8 cellular contexts compared by ENCODE assay signal in the genomic region with DNA sequence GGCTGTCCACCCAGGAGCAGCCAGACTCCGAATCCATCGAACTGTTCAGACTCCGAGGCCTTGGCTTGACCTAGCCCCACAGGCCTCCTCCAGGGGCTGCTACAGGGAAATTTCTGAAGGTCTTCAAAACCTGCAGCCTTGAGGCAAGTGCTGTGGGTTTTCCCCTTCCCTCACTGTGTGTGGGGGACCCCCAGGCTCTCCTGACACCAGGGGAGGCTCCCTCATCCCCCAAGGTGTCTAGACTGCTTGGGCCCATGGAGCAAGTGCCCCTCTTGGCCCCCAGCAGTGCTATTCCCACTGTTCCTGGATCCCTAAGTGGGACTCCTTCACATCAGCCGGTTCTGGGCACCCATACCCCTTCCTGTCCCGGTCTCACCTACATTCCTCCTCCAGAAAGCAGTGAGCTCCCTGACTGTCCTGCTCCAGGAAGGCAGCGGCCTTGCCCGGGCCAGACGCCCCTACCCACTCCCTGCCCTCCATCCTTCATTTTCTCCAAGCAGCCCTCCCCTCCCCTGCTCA. TPM values are rescaled to one million over a fixed set of nuclear protein-coding genes. Genes with fewer than 3 reads are reported as not detected.
DNase-seq lines count a peak whose midpoint lies in the region; ATAC-seq and TF ChIP-seq lines count a peak whose summit lies in the region.

No MANE protein-coding gene starts in this region.

- H3K27me3 ChIP-seq in Caco-2 (replicated peaks; ENCODE audit: control insufficient read depth, insufficient read depth, low read length) (no peaks in the 10 kb centered on the region), SJSA1 (replicated peaks) (0 out of 2 replicates have a peak, but pooled peaks cover 2% of the 10 kb centered on the region), esophagus squamous epithelium (no peaks in the 10 kb centered on the region)

- no TSS peak for BruUV-seq in Caco-2 (replicated peaks; lab: Mats Ljungman, UMichigan)

- intact Hi-C loops in Caco-2 (cut with micrococcal nuclease; ENCODE audit: unreplicated experiment): loop anchor here (2.0 kb wide), 2 partner anchors 16 kb away; a partner anchor contains a TSS
- intact Hi-C loops in esophagus squamous epithelium (cut with DNase I): no loop called here
- intact Hi-C loops in posterior vena cava (cut with DNase I): no loop called here

- peak overlapping the region; percentile 9; the same call in 1 of the 2 replicates for H3K27ac ChIP-seq in SJSA1
- peak overlapping the region; percentile 85 to 96 (median 92) for H3K27ac ChIP-seq in esophagus squamous epithelium

- TF ChIP-seq POLR2A in esophagus squamous epithelium (IDR thresholded peaks at IDR 0.05): no peak

- TF ChIP-seq CTCF in Caco-2 (IDR thresholded peaks at IDR 0.05; ENCODE audit: insufficient read depth in 1 of 2, low read depth in 1 of 2, low read length in 1 of 2, severe bottlenecking in 1 of 2, unreplicated experiment in 1 of 2) (no peak), esophagus squamous epithelium (IDR thresholded peaks at IDR 0.05) (no peak)

- CTCF ChIA-PET in Caco-2 (lab: Charles Lee): interaction anchor here (0.6 to 3.4 kb wide), 9 partner anchors 13 to 543 kb away, joined by 3 to 25 read pairs (median 6); a partner anchor contains a TSS

- POLR2A ChIA-PET in Caco-2 (lab: Charles Lee): interaction anchor here (1.2 to 1.7 kb wide), 6 partner anchors 16 to 123 kb away, joined by 3 to 14 read pairs (median 8); a partner anchor contains a TSS

- H3K4me1 Mint-ChIP-seq in Caco-2 (ENCODE audit: low read depth, unreplicated experiment): peaks cover 11% of the 10 kb centered on the region

- H3K36me3 ChIP-seq in Caco-2 (ENCODE audit: control insufficient read depth, insufficient read depth, low read length): no peaks in the 10 kb centered on the region
- no peaks in the 10 kb centered on the region for H3K36me3 ChIP-seq in SJSA1
- peaks cover 0 to 9% (median 1%) of the 10 kb centered on the region in 3 donors for H3K36me3 ChIP-seq in esophagus squamous epithelium

- peaks cover 27% of the 10 kb centered on the region for H3K4me1 ChIP-seq in Caco-2
- H3K4me1 ChIP-seq in SJSA1 (replicated peaks): peaks cover 17% of the 10 kb centered on the region
- H3K4me1 ChIP-seq in esophagus squamous epithelium: peaks cover 40 to 98% (median 58%) of the 10 kb centered on the region in 3 donors

- H3K9me3 ChIP-seq in Caco-2: no peaks in the 10 kb centered on the region
- no peaks in the 10 kb centered on the region; the same call in 1 of the 2 replicates for H3K9me3 ChIP-seq in SJSA1 (replicated peaks)
- H3K9me3 ChIP-seq in esophagus squamous epithelium: no peaks in the 10 kb centered on the region

- no peak for ATAC-seq in GM18909 (IDR thresholded peaks at IDR 0.05; ENCODE audit: poor library complexity, unreplicated experiment)

- H3K36me3 Mint-ChIP-seq in Caco-2 (ENCODE audit: insufficient read depth, unreplicated experiment): no peaks in the 10 kb centered on the region

- H3K4me3 Mint-ChIP-seq in Caco-2 (ENCODE audit: unreplicated experiment): peak overlapping the region; percentile 99

- H3K27me3 Mint-ChIP-seq in Caco-2 (ENCODE audit: insufficient read depth, unreplicated experiment): no peaks in the 10 kb centered on the region

- 4 to 13% methylated on average over 5 of the region's 8 CpGs for WGBS in esophagus squamous epithelium, 2 donors

- peak overlapping the region; percentile 93 for H3K27ac Mint-ChIP-seq in Caco-2 (ENCODE audit: unreplicated experiment)

- H3K4me3 ChIP-seq in Caco-2 (ENCODE audit: low read depth, low read length) (peak overlapping the region; percentile 40), SJSA1 (peak overlapping the region; percentile 53), esophagus squamous epithelium (peak overlapping the region; percentile 69 to 79 (median 75))

- peak in 1 of 2 experiments; percentile 16 for DNase-seq in Caco-2
- DNase-seq in SJSA1 (ENCODE audit: low read depth in 1 of 2, low spot score in 2 of 2): no peak
- no peak for DNase-seq in esophagus squamous epithelium (lab: John Stamatoyannopoulos, UW)
- DNase-seq in posterior vena cava (ENCODE audit: low spot score): peak; percentile 66
- DNase-seq in activated gamma-delta T cell treated with Interleukin-2 at 50 U/mL for 16 hours: no peak
- no peak for DNase-seq in GM19238 (ENCODE audit: insufficient read length, low spot score)
- no peak for DNase-seq in GF-D8 (lab: John Stamatoyannopoulos, UW)

- H3K9me3 Mint-ChIP-seq in Caco-2 (ENCODE audit: unreplicated experiment): no peaks in the 10 kb centered on the region

RNA-seq across cellular contexts. Expression of a gene that starts 0.8 kb away (rescaled TPM):
- total RNA-seq in Caco-2 (2022): 22.3 and 26.0 TPM in 2 replicates
- total RNA-seq in SJSA1 (2014; rRNA removed; shearing (Covaris generic)): 2.9 and 3.1 TPM in 2 replicates
- 10 to 100 TPM in 3 of 4 donors, 1 to 10 TPM in 1; 6.6 to 18.3 (median 12.1) TPM for total RNA-seq in esophagus squamous epithelium
- 1 to 10 TPM; 5.9 to 7.1 TPM for total RNA-seq in posterior vena cava

RNA-seq across cellular contexts. Expression of a gene that starts 15.4 kb away (rescaled TPM):
- total RNA-seq in Caco-2 (2022) (12.3 and 16.8 TPM in 2 replicates), esophagus squamous epithelium (1 to 10 TPM; 1.3 to 5.4 (median 2.5) TPM), posterior vena cava (not detected)
- total RNA-seq in SJSA1 (2014; rRNA removed; shearing (Covaris generic)): 5.9 and 9.5 TPM in 2 replicates

RNA-seq across cellular contexts. Expression of a gene that starts 31.5 kb away (rescaled TPM):
- total RNA-seq in Caco-2 (2022) (188 and 207 TPM in 2 replicates), esophagus squamous epithelium (10 to 100 TPM; 29.6 to 65.5 (median 42.7) TPM), posterior vena cava (10 to 100 TPM; 19.1 to 24.8 TPM)
- total RNA-seq in SJSA1 (2014; rRNA removed; shearing (Covaris generic)): 325 and 537 TPM in 2 replicates

RNA-seq across cellular contexts. Expression of a gene that starts 54.9 kb away (rescaled TPM):
- 23.5 and 26.2 TPM in 2 replicates for total RNA-seq in Caco-2 (2022)
- total RNA-seq in SJSA1 (2014; rRNA removed; shearing (Covaris generic)): 48.9 and 51.6 TPM in 2 replicates
- total RNA-seq in esophagus squamous epithelium: 10 to 100 TPM; 24.4 to 53.8 (median 28.3) TPM
- total RNA-seq in posterior vena cava: 10 to 100 TPM; 45.6 to 59.6 TPM
